In genomic region chr1:11174271-11174942, GRCh38 we compare ENCODE assay signal across 38 cellular contexts. TPM values are rescaled to one million over a fixed set of nuclear protein-coding genes. Genes with fewer than 3 reads are reported as not detected.
DNase-seq lines count a peak whose midpoint lies in the region; FAIRE-seq and TF ChIP-seq lines count a peak whose summit lies in the region.
"Had no signal": no experiment of that assay in that cellular context is flagged by ENCODE, and none has a peak within 500 bp of the region (broad histone marks: within the 10 kb centered on the region; RNA-seq: fewer than 3 reads in every experiment).

No MANE protein-coding gene starts in this region.

- H3K4me1 Mint-ChIP-seq in astrocyte (ENCODE audit: low read depth, unreplicated experiment): peaks cover 49% of the 10 kb centered on the region
- peaks cover 12% of the 10 kb centered on the region for H3K4me1 Mint-ChIP-seq in neural progenitor cell
- H3K4me1 Mint-ChIP-seq: activated CD4-positive, alpha-beta memory T cell treated with anti-CD3 and anti-CD28 coated beads, Interleukin-2, amount 10 ng/mL, durations not matched to agents 7 days and 5 days had no signal

- H3K27me3 Mint-ChIP-seq in astrocyte (ENCODE audit: low read depth, unreplicated experiment): no peaks in the 10 kb centered on the region
- H3K27me3 Mint-ChIP-seq in neural progenitor cell (ENCODE audit: insufficient read depth, low read depth): peaks cover 4% of the 10 kb centered on the region
- H3K27me3 Mint-ChIP-seq: activated CD4-positive, alpha-beta memory T cell treated with anti-CD3 and anti-CD28 coated beads, Interleukin-2, amount 10 ng/mL, durations not matched to agents 7 days and 5 days had no signal

- TF ChIP-seq CTCF in astrocyte (IDR thresholded peaks at IDR 0.05; ENCODE audit: insufficient read depth, low read depth, low read length) (no peak), fibroblast of villous mesenchyme (IDR thresholded peaks at IDR 0.05; ENCODE audit: insufficient read depth, low read depth, low read length) (no peak), neural progenitor cell (IDR thresholded peaks at IDR 0.05) (no peak), RWPE1 (conservative IDR thresholded peaks at IDR 0.05; ENCODE audit: low read depth) (no peak)

- H3K9me3 Mint-ChIP-seq in astrocyte (ENCODE audit: unreplicated experiment) (no peaks in the 10 kb centered on the region), neural progenitor cell (no peaks in the 10 kb centered on the region)
- H3K9me3 Mint-ChIP-seq: activated CD4-positive, alpha-beta memory T cell treated with anti-CD3 and anti-CD28 coated beads, Interleukin-2, amount 10 ng/mL, durations not matched to agents 7 days and 5 days; activated naive CD4-positive, alpha-beta T cell treated with anti-CD3 and anti-CD28 coated beads, Interleukin-2, amount 50 U/mL, for 72 hours; endodermal cell had no signal

- H3K27ac Mint-ChIP-seq in astrocyte (ENCODE audit: unreplicated experiment) (peak overlapping the region; percentile 89), neural progenitor cell (peak overlapping the region; percentile 64)
- H3K27ac Mint-ChIP-seq: activated CD4-positive, alpha-beta memory T cell treated with anti-CD3 and anti-CD28 coated beads, Interleukin-2, amount 10 ng/mL, durations not matched to agents 7 days and 5 days; endodermal cell had no signal

- DNase-seq in EL: peak; percentile 25
- no peak for DNase-seq in astrocyte (ENCODE audit: low read depth)
- peak; percentile 19 for DNase-seq in fibroblast of villous mesenchyme (ENCODE audit: low read depth)
- no peak for DNase-seq in neural progenitor cell (ENCODE audit: low spot score)
- DNase-seq in activated naive CD4-positive, alpha-beta T cell treated with anti-CD3 and anti-CD28 coated beads, Interleukin-2, amount 50 U/mL, for 16 hours: no peak
- DNase-seq in stimulated activated naive CD4-positive, alpha-beta T cell treated with Interleukin-2 at 50 U/mL for 16 hours (lab: John Stamatoyannopoulos, UW): no peak
- no peak for DNase-seq in RWPE1 (ENCODE audit: low spot score)
- DNase-seq in COR-L47 (lab: John Stamatoyannopoulos, UW): no peak
- DNase-seq: activated CD4-positive, alpha-beta memory T cell treated with anti-CD3 and anti-CD28 coated beads, Interleukin-2, amount 10 ng/mL, durations not matched to agents 7 days and 5 days; activated CD4-positive, alpha-beta T cell treated with anti-CD3 and anti-CD28 coated beads for 1 hour; activated CD8-positive, alpha-beta memory T cell treated with anti-CD3 and anti-CD28 coated beads, Interleukin-2, amount 50 U/mL, for 48 hours; dermis blood vessel endothelial cell; endodermal cell; gastrocnemius medialis; hypothalamus; left colon; NCI-H1105; NCI-H187; NCI-H2171; NCI-H510A; posterior cingulate gyrus; RPMI8226; spleen; stimulated activated CD8-positive, alpha-beta memory T cell treated with anti-CD3 and anti-CD28 coated beads, Interleukin-4, amount 100 ng/mL, for 48 hours; stomach; T-helper 2 cell; thyroid gland had no signal

- H3K27ac ChIP-seq in astrocyte (ENCODE audit: low read depth, low read length): no peak overlapping the region
- H3K27ac ChIP-seq in neural progenitor cell: no peak overlapping the region
- no peak overlapping the region for H3K27ac ChIP-seq in RWPE1
- H3K27ac ChIP-seq: cardiac muscle cell, gastrocnemius medialis, right atrium auricular region, spleen, stomach, thyroid gland had no signal

- peaks cover 13% of the 10 kb centered on the region for H3F3A ChIP-seq in neural progenitor cell (ENCODE audit: low read depth)

- POLR2A ChIA-PET in RWPE1 (lab: Yijun Ruan, JAX; ENCODE audit: low non-redundant PET): no interaction called here

- H3K79me2 ChIP-seq in astrocyte (ENCODE audit: insufficient read depth, low read length) (no peaks in the 10 kb centered on the region), neural progenitor cell (ENCODE audit: low read depth) (no peaks in the 10 kb centered on the region)

- H3K27me3 ChIP-seq in astrocyte (ENCODE audit: insufficient read depth, low read length) (no peaks in the 10 kb centered on the region), neural progenitor cell (no peaks in the 10 kb centered on the region)
- H3K27me3 ChIP-seq: cardiac muscle cell, gastrocnemius medialis, right atrium auricular region, spleen, stomach, thyroid gland had no signal

- no peaks in the 10 kb centered on the region for H3K9me3 ChIP-seq in astrocyte (ENCODE audit: insufficient read depth, low read depth, low read length)
- no peaks in the 10 kb centered on the region for H3K9me3 ChIP-seq in neural progenitor cell (ENCODE audit: low read depth)
- H3K9me3 ChIP-seq: gastrocnemius medialis, right atrium auricular region, spleen, stomach, thyroid gland had no signal

- peaks cover 14% of the 10 kb centered on the region for H3K4me1 ChIP-seq in astrocyte (ENCODE audit: insufficient read depth, low read length)
- peaks cover 32% of the 10 kb centered on the region for H3K4me1 ChIP-seq in neural progenitor cell
- H3K4me1 ChIP-seq: spleen had no signal

- H2AFZ ChIP-seq in astrocyte (ENCODE audit: low read depth, low read length): no peak overlapping the region
- no peak overlapping the region for H2AFZ ChIP-seq in neural progenitor cell (replicated peaks)

- FAIRE-seq in astrocyte (lab: Jason Lieb, UNC): peak; percentile 13
- FAIRE-seq: A204.1, GM18507, GM19239, K562 had no signal

- CTCF ChIA-PET in RWPE1 (lab: Yijun Ruan, JAX): interaction anchor here (1.5 kb wide), 1 partner anchor 11 kb away, joined by 5 read pairs; no protein-coding TSS in a partner anchor

- H3K36me3 ChIP-seq in astrocyte (ENCODE audit: insufficient read depth, low read length) (no peaks in the 10 kb centered on the region), neural progenitor cell (no peaks in the 10 kb centered on the region)
- H3K36me3 ChIP-seq: cardiac muscle cell, gastrocnemius medialis, right atrium auricular region, thyroid gland had no signal

- H3K36me3 Mint-ChIP-seq in astrocyte (ENCODE audit: low read depth, unreplicated experiment) (peaks cover 3% of the 10 kb centered on the region), neural progenitor cell (peaks cover 8% of the 10 kb centered on the region)
- H3K36me3 Mint-ChIP-seq: activated naive CD4-positive, alpha-beta T cell treated with anti-CD3 and anti-CD28 coated beads, Interleukin-2, amount 50 U/mL, for 72 hours had no signal

- no peak overlapping the region for H3K4me3 ChIP-seq in astrocyte (ENCODE audit: insufficient read depth, low read depth, low read length)
- no peak overlapping the region for H3K4me3 ChIP-seq in fibroblast of villous mesenchyme (ENCODE audit: low read depth, low read length)
- H3K4me3 ChIP-seq in neural progenitor cell: no peak overlapping the region
- H3K4me3 ChIP-seq: cardiac muscle cell, gastrocnemius medialis, K562, right atrium auricular region, spleen, stomach, thyroid gland had no signal

- H3K9ac ChIP-seq in astrocyte (ENCODE audit: low read length): no peak overlapping the region
- H3K9ac ChIP-seq in neural progenitor cell: no peak overlapping the region

- no peak overlapping the region for H3K4me2 ChIP-seq in astrocyte (ENCODE audit: low read length)
- no peak overlapping the region for H3K4me2 ChIP-seq in neural progenitor cell

- H3K4me3 Mint-ChIP-seq in astrocyte (ENCODE audit: unreplicated experiment) (no peak overlapping the region), neural progenitor cell (no peak overlapping the region)
- H3K4me3 Mint-ChIP-seq: activated CD4-positive, alpha-beta memory T cell treated with anti-CD3 and anti-CD28 coated beads, Interleukin-2, amount 10 ng/mL, durations not matched to agents 7 days and 5 days; endodermal cell had no signal

- peaks cover 10% of the 10 kb centered on the region for H4K20me1 ChIP-seq in astrocyte (ENCODE audit: insufficient read depth, low read length)
- H4K20me1 ChIP-seq in neural progenitor cell (ENCODE audit: low read depth): peaks cover 43% of the 10 kb centered on the region

RNA-seq across cellular contexts. Expression of gene ANGPTL7, which starts 14.7 kb away (rescaled TPM):
- total RNA-seq in astrocyte (0.70 and 0.86 TPM in 2 replicates), fibroblast of villous mesenchyme (not detected in 2 replicates), neural progenitor cell (ENCODE audit: low replicate concordance) (not detected in 2 replicates)
- total RNA-seq: activated CD4-positive, alpha-beta memory T cell treated with anti-CD3 and anti-CD28 coated beads, Interleukin-2, amount 10 ng/mL, durations not matched to agents 7 days and 5 days; activated naive CD4-positive, alpha-beta T cell treated with anti-CD3 and anti-CD28 coated beads, Interleukin-2, amount 50 U/mL, for 72 hours; cardiac muscle cell; Daoy; dermis blood vessel endothelial cell; endodermal cell; esophagus mucosa; H4; K562; lung microvascular endothelial cell; spleen had no signal

Comparison
In these comparisons a context has a peak if more than half of its experiments do, and no peak if none do; other contexts are left out.
1. DNase-seq: peak in EL (single experiment) and fibroblast of villous mesenchyme (single experiment); none in astrocyte (single experiment), neural progenitor cell (single experiment), activated naive CD4-positive, alpha-beta T cell treated with anti-CD3 and anti-CD28 coated beads, Interleukin-2, amount 50 U/mL, for 16 hours (single experiment), stimulated activated naive CD4-positive, alpha-beta T cell treated with Interleukin-2 at 50 U/mL for 16 hours (single experiment), RWPE1 (single experiment) and COR-L47 (single experiment).